Comparison of ENCODE assay signal across 11 cellular contexts in the genomic region with DNA sequence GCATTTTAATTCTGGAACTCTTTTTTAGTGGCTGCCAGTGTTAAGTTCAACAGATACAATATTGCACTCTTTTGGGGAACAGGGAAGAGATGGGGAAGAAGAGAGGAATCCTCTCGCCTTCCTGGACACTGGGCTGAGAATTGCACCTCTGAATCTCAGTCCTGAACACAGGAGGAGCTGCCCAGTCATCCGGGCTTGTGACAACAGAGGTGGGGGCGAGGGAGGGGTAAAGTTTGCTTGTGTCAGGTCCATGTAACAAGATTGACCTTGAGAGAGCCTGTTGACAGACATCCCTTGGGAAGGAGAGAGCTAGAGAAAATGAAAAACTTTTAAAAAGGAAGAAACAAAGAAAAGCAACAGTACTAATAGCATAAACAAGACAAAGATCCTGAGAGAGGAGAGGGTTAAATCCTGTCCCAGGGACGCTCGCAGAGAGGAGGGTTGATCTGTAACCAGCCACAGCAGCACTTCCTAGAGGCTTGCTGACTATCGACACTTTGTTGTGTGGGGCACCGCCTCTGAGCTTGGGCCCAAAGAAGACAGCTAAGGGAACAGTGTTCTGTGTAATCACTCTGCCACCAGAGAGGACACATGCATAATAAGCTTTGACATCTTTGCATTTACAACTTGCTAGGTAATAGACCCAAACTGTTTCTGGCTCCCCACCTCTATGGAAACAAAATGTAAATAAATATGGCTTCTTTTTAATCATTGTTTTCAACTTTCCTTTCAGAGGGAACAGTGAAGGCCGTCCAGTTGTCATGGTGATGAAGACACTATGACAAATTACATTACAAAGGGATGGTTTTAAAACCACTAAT.
DNase-seq lines count a peak whose midpoint lies in the region; ATAC-seq, FAIRE-seq and TF ChIP-seq lines count a peak whose summit lies in the region.
"Had no signal": no experiment of that assay in that cellular context is flagged by ENCODE, and none has a peak within 500 bp of the region (broad histone marks: within the 10 kb centered on the region; RNA-seq: fewer than 3 reads in every experiment).

No MANE protein-coding gene starts in this region.

- peak overlapping the region; percentile 6 for H3K4me3 Mint-ChIP-seq in astrocyte (ENCODE audit: unreplicated experiment)

- peak overlapping the region; percentile 51 for H3K9ac ChIP-seq in astrocyte (ENCODE audit: low read length)

- intact Hi-C loops in testis (cut with DNase I; ENCODE audit: low total_unique reads): no loop called here

- ATAC-seq in GM21786 (IDR thresholded peaks at IDR 0.05; ENCODE audit: unreplicated experiment): no peak

- H3K79me2 ChIP-seq in astrocyte (ENCODE audit: insufficient read depth, low read length): no peaks in the 10 kb centered on the region

- peak overlapping the region; percentile 96 for H3K27ac Mint-ChIP-seq in astrocyte (ENCODE audit: unreplicated experiment)

- no peak for FAIRE-seq in astrocyte (lab: Jason Lieb, UNC)
- FAIRE-seq: A204.1 had no signal

- peaks cover 26% of the 10 kb centered on the region for H3K4me1 ChIP-seq in astrocyte (ENCODE audit: insufficient read depth, low read length)
- peaks cover 3% of the 10 kb centered on the region for H3K4me1 ChIP-seq in testis

- H3K36me3 ChIP-seq in astrocyte (ENCODE audit: insufficient read depth, low read length): no peaks in the 10 kb centered on the region
- H3K36me3 ChIP-seq in testis (ENCODE audit: low read depth, missing control alignments): no peaks in the 10 kb centered on the region

- no peaks in the 10 kb centered on the region for H3K9me3 ChIP-seq in astrocyte (ENCODE audit: insufficient read depth, low read depth, low read length)
- no peaks in the 10 kb centered on the region for H3K9me3 ChIP-seq in testis

- no peak for TF ChIP-seq CTCF in astrocyte (IDR thresholded peaks at IDR 0.05; ENCODE audit: insufficient read depth, low read depth, low read length)
- no peak for TF ChIP-seq CTCF in testis (IDR thresholded peaks at IDR 0.05)

- H3K27me3 Mint-ChIP-seq in astrocyte (ENCODE audit: low read depth, unreplicated experiment): no peaks in the 10 kb centered on the region

- H4K20me1 ChIP-seq in astrocyte (ENCODE audit: insufficient read depth, low read length): no peaks in the 10 kb centered on the region

- H3K4me1 Mint-ChIP-seq in astrocyte (ENCODE audit: low read depth, unreplicated experiment): peaks cover 38% of the 10 kb centered on the region

- H3K9me3 Mint-ChIP-seq in astrocyte (ENCODE audit: unreplicated experiment): no peaks in the 10 kb centered on the region

- peak; percentile 68 for DNase-seq in NCI-H1436 treated with DMSO at 0.1 percent for 48 hours (lab: John Stamatoyannopoulos, UW)
- no peak for DNase-seq in NCI-H1436 (lab: John Stamatoyannopoulos, UW)
- DNase-seq in astrocyte (ENCODE audit: low read depth): no peak
- DNase-seq in islet precursor cell: peak; percentile 89
- DNase-seq in testis: peak; percentile 76
- no peak for DNase-seq in activated CD4-positive, alpha-beta T cell treated with anti-CD3 and anti-CD28 coated beads for 4 hours
- no peak for DNase-seq in effector CD4-positive, alpha-beta T cell
- DNase-seq: activated T-cell treated with anti-CD3 and anti-CD28 coated beads, Interleukin-2, amount 50 U/mL, for 48 hours; PC-9 had no signal

- no peaks in the 10 kb centered on the region for H3K36me3 Mint-ChIP-seq in astrocyte (ENCODE audit: low read depth, unreplicated experiment)

- TF ChIP-seq POLR2A in testis (IDR thresholded peaks at IDR 0.05): no peak

- H2AFZ ChIP-seq in astrocyte (ENCODE audit: low read depth, low read length): peak overlapping the region; percentile 66
- H2AFZ ChIP-seq: PC-9 had no signal

- H3K4me3 ChIP-seq in astrocyte (ENCODE audit: insufficient read depth, low read depth, low read length): peak overlapping the region; percentile 9
- no peak overlapping the region for H3K4me3 ChIP-seq in testis
- H3K4me3 ChIP-seq: PC-9 had no signal

- 34 to 53% methylated on average over 8 of the region's 8 CpGs for WGBS in testis, 2 donors

- peak overlapping the region; percentile 38 for H3K27ac ChIP-seq in astrocyte (ENCODE audit: low read depth, low read length)
- peak overlapping the region; percentile 22 to 51 for H3K27ac ChIP-seq in testis
- H3K27ac ChIP-seq: PC-9 had no signal

- H3K27me3 ChIP-seq in astrocyte (ENCODE audit: insufficient read depth, low read length) (no peaks in the 10 kb centered on the region), testis (no peaks in the 10 kb centered on the region)

- peak overlapping the region; percentile 68 for H3K4me2 ChIP-seq in astrocyte (ENCODE audit: low read length)
- H3K4me2 ChIP-seq: PC-9 had no signal

Comparison
In these comparisons a context has a peak if more than half of its experiments do, and no peak if none do; other contexts are left out.
1. DNase-seq: peak in NCI-H1436 treated with DMSO at 0.1 percent for 48 hours (single experiment), islet precursor cell (single experiment) and testis (single experiment); none in NCI-H1436 (single experiment), astrocyte (single experiment), activated CD4-positive, alpha-beta T cell treated with anti-CD3 and anti-CD28 coated beads for 4 hours (0 of 2) and effector CD4-positive, alpha-beta T cell (single experiment).